In genomic region chr2:218465987-218466633, GRCh38 we compare ENCODE assay signal across 8 cellular contexts. TPM values are rescaled to one million over a fixed set of nuclear protein-coding genes. Genes with fewer than 3 reads are reported as not detected.
DNase-seq lines count a peak whose midpoint lies in the region; ATAC-seq and TF ChIP-seq lines count a peak whose summit lies in the region.

No MANE protein-coding gene starts in this region.

- H4K20me1 ChIP-seq in GM23248 (ENCODE audit: insufficient read depth), result no peaks in the 10 kb centered on the region

- H3K36me3 ChIP-seq in GM23248 (ENCODE audit: low read depth), result peaks cover 11% of the 10 kb centered on the region; the same call in 1 of the 2 replicates
- peaks cover 0 to under 1% of the 10 kb centered on the region in 2 donors for H3K36me3 ChIP-seq in adrenal gland (replicated peaks in 1 of 2)
- H3K36me3 ChIP-seq in uterus, result no peaks in the 10 kb centered on the region

- H3K9ac ChIP-seq in GM23248, result no peak overlapping the region

- TF ChIP-seq POLR2A in adrenal gland (IDR thresholded peaks at IDR 0.05), result no peak
- TF ChIP-seq POLR2A in uterus (IDR thresholded peaks at IDR 0.05), result no peak

- H3K4me3 ChIP-seq in GM23248, result no peak overlapping the region
- no peak overlapping the region for H3K4me3 ChIP-seq in adrenal gland
- H3K4me3 ChIP-seq in uterus, result no peak overlapping the region

- H3K9me3 ChIP-seq in GM23248 (ENCODE audit: low read depth) (no peaks in the 10 kb centered on the region), adrenal gland (replicated peaks in 1 of 3) (no peaks in the 10 kb centered on the region), uterus (no peaks in the 10 kb centered on the region)

- no peak overlapping the region for H3K4me2 ChIP-seq in GM23248 (ENCODE audit: unreplicated experiment)

- peak; percentile 47 for DNase-seq in GM23248
- no peak for DNase-seq in adrenal gland
- DNase-seq in inferior parietal cortex (ENCODE audit: extremely low spot score), result peak; percentile 33
- no peak for DNase-seq in uterus
- no peak for DNase-seq in UCSD-AML1 (lab: John Stamatoyannopoulos, UW; ENCODE audit: unreplicated experiment)
- DNase-seq in head of caudate nucleus, result no peak

- TF ChIP-seq CTCF in 22Rv1 (IDR thresholded peaks at IDR 0.05) (peak; percentile 75), adrenal gland (IDR thresholded peaks at IDR 0.05) (peak; percentile 23 to 65 (median 47)), uterus (IDR thresholded peaks at IDR 0.05) (peak; percentile 32 to 56 (median 40))

- ATAC-seq in HG03378 (IDR thresholded peaks at IDR 0.05; ENCODE audit: unreplicated experiment), result no peak

- intact Hi-C loops in adrenal gland (cut with DNase I) (loop anchor here (5.0 to 10.0 kb wide), 2 partner anchors 64 to 161 kb away; no protein-coding TSS in a partner anchor), uterus (cut with DNase I; ENCODE audit: low total_unique reads) (loop anchor here (10.0 kb wide), 1 partner anchor 61 kb away; no protein-coding TSS in a partner anchor), head of caudate nucleus (cut with DNase I) (loop anchor here (5.0 kb wide), 1 partner anchor 59 kb away; no protein-coding TSS in a partner anchor)

- no peaks in the 10 kb centered on the region; the same call in 1 of the 2 replicates for H3F3A ChIP-seq in GM23248 (ENCODE audit: insufficient read depth)

- H3K79me2 ChIP-seq in GM23248 (ENCODE audit: insufficient read depth), result no peaks in the 10 kb centered on the region

- WGBS in GM23248 (ENCODE audit: low coverage in 1 of 2, low lambda C conversion rate in 2 of 2, missing lambda C conversion rate in 2 of 2), 2 experiments, result 30 to 35% methylated on average over 3 of the region's 3 CpGs
- WGBS in adrenal gland, 4 donors, result 24 to 36% (median 27%) methylated on average over 3 of the region's 3 CpGs

- H3K27me3 ChIP-seq in GM23248 (replicated peaks; ENCODE audit: insufficient read depth) (no peaks in the 10 kb centered on the region), adrenal gland (no peaks in the 10 kb centered on the region), uterus (no peaks in the 10 kb centered on the region)

- no peak overlapping the region for H2AFZ ChIP-seq in GM23248

- H3K4me1 ChIP-seq in GM23248 (ENCODE audit: insufficient read depth) (no peaks in the 10 kb centered on the region), adrenal gland (replicated peaks in 1 of 2) (peaks cover 7% of the 10 kb centered on the region in 2 donors), uterus (no peaks in the 10 kb centered on the region)

- in situ Hi-C loops in GM23248 (cut with MboI), result no loop called here

- no peaks in the 10 kb centered on the region for H3K9me2 ChIP-seq in GM23248 (ENCODE audit: insufficient read depth)

- H3K27ac ChIP-seq in 22Rv1 (peak overlapping the region; percentile 63), GM23248 (no peak overlapping the region), adrenal gland (no peak overlapping the region), uterus (peak overlapping the region in 1 of 2 donors; percentile 19)

RNA-seq across cellular contexts. Expression of gene VIL1, which starts 47.2 kb away (rescaled TPM):
- not detected in 2 replicates for total RNA-seq in GM23248 (2014; rRNA removed; shearing (Covaris generic))
- polyA plus RNA-seq in GM23248 (2016; fragmentation: Nextera tagmentation; extraction: Ambion mirVana) (not detected in 2 replicates), adrenal gland (under 1 TPM; 0.09 to 0.40 (median 0.10) TPM)
- total RNA-seq in adrenal gland (under 1 TPM in 2 of 8 donors, not detected in 6; 0.47 to 0.53 TPM), uterus (under 1 TPM in 3 of 4 donors, not detected in 1; 0.28 to 0.59 (median 0.51) TPM)

Comparison
In these comparisons a context has a peak if more than half of its experiments do, and no peak if none do; other contexts are left out.
1. DNase-seq: peak in GM23248 (single experiment) and inferior parietal cortex (single experiment); none in adrenal gland (0 of 7), uterus (0 of 2), UCSD-AML1 (single experiment) and head of caudate nucleus (0 of 42).
2. Peak in every context shown above with its lines, with median percentiles within 50 percentile points of each other: CTCF ChIP-seq.